ENCODE assay signal across 8 cellular contexts in genomic region chr5:98927988-98928801, GRCh38. TPM values are rescaled to one million over a fixed set of nuclear protein-coding genes. Genes with fewer than 3 reads are reported as not detected.
DNase-seq lines count a peak whose midpoint lies in the region; ATAC-seq and TF ChIP-seq lines count a peak whose summit lies in the region.

No MANE protein-coding gene starts in this region.

- H3K27ac ChIP-seq in ACC112 (ENCODE audit: low read depth, low read length) (peak overlapping the region; percentile 100), subcutaneous abdominal adipose tissue (ENCODE audit: low read depth, low read length) (peak overlapping the region; percentile 100)

- no peaks in the 10 kb centered on the region for H3K27me3 Mint-ChIP-seq in activated T-helper 2 cell treated with anti-CD3 and anti-CD28 coated beads, Interferon-gamma antibody, Interleukin-2, Interleukin-4, amounts not matched to agents 10 μg/mL and 5 μg/mL and 100 μg/mL, durations not matched to agents 14 hours and 24 hours and 36 hours (ENCODE audit: low read depth)
- no peaks in the 10 kb centered on the region for H3K27me3 Mint-ChIP-seq in nephron (ENCODE audit: low read depth)

- peaks cover 16% of the 10 kb centered on the region for H3K4me1 ChIP-seq in ACC112 (ENCODE audit: control insufficient read depth, insufficient read depth, low read length, unreplicated experiment)
- H3K4me1 ChIP-seq in subcutaneous abdominal adipose tissue (ENCODE audit: control insufficient read depth in 5 of 5, insufficient read depth in 5 of 5, low read length in 5 of 5), result peaks cover 2 to 38% (median 30%) of the 10 kb centered on the region in 5 donors

- TF ChIP-seq CTCF in fibroblast of pulmonary artery (IDR thresholded peaks at IDR 0.05; ENCODE audit: low read length, missing control alignments) (no peak), nephron (IDR thresholded peaks at IDR 0.05; ENCODE audit: unreplicated experiment in 3 of 3) (no peak)

- peaks cover 76% of the 10 kb centered on the region for H3K79me2 ChIP-seq in ACC112 (ENCODE audit: control insufficient read depth, insufficient read depth, low read length, unreplicated experiment)

- ATAC-seq in GM18520 (IDR thresholded peaks at IDR 0.05; ENCODE audit: unreplicated experiment) (peak; percentile 11), HG03066 (IDR thresholded peaks at IDR 0.05; ENCODE audit: low read depth, unreplicated experiment) (peak; percentile 28)

- H3K36me3 Mint-ChIP-seq in activated T-helper 2 cell treated with anti-CD3 and anti-CD28 coated beads, Interferon-gamma antibody, Interleukin-2, Interleukin-4, amounts not matched to agents 10 μg/mL and 5 μg/mL and 100 μg/mL, durations not matched to agents 14 hours and 24 hours and 36 hours (ENCODE audit: low read depth), result peaks cover 60% of the 10 kb centered on the region
- peaks cover 28% of the 10 kb centered on the region for H3K36me3 Mint-ChIP-seq in nephron (ENCODE audit: low read depth)

- no peaks in the 10 kb centered on the region for H3K9me3 ChIP-seq in subcutaneous abdominal adipose tissue (ENCODE audit: control insufficient read depth in 5 of 5, low read length in 5 of 5)

- H3K9me3 Mint-ChIP-seq in activated T-helper 2 cell treated with anti-CD3 and anti-CD28 coated beads, Interferon-gamma antibody, Interleukin-2, Interleukin-4, amounts not matched to agents 10 μg/mL and 5 μg/mL and 100 μg/mL, durations not matched to agents 14 hours and 24 hours and 36 hours, result no peaks in the 10 kb centered on the region
- no peaks in the 10 kb centered on the region for H3K9me3 Mint-ChIP-seq in nephron

- DNase-seq in NCI-H82 treated with DMSO at 0.1 percent for 48 hours (lab: John Stamatoyannopoulos, UW; ENCODE audit: unreplicated experiment), result peak; percentile 52
- DNase-seq in activated T-helper 2 cell treated with anti-CD3 and anti-CD28 coated beads, Interferon-gamma antibody, Interleukin-2, Interleukin-4, amounts not matched to agents 10 μg/mL and 5 μg/mL and 100 μg/mL, durations not matched to agents 14 hours and 24 hours and 36 hours (ENCODE audit: low spot score), result peak; percentile 26
- peak; percentile 61 for DNase-seq in fibroblast of pulmonary artery (ENCODE audit: low read depth)

- H3K36me3 ChIP-seq in ACC112 (ENCODE audit: insufficient read depth, low read length) (peaks cover 29% of the 10 kb centered on the region), subcutaneous abdominal adipose tissue (ENCODE audit: control insufficient read depth in 5 of 5, insufficient read depth in 5 of 5, low read length in 5 of 5) (peaks cover 3 to 22% (median 11%) of the 10 kb centered on the region in 5 donors)

- H3K4me1 Mint-ChIP-seq in activated T-helper 2 cell treated with anti-CD3 and anti-CD28 coated beads, Interferon-gamma antibody, Interleukin-2, Interleukin-4, amounts not matched to agents 10 μg/mL and 5 μg/mL and 100 μg/mL, durations not matched to agents 14 hours and 24 hours and 36 hours (ENCODE audit: low read depth), result peaks cover 36% of the 10 kb centered on the region
- peaks cover 21% of the 10 kb centered on the region for H3K4me1 Mint-ChIP-seq in nephron

- peak overlapping the region; percentile 98 for H3K4me3 Mint-ChIP-seq in activated T-helper 2 cell treated with anti-CD3 and anti-CD28 coated beads, Interferon-gamma antibody, Interleukin-2, Interleukin-4, amounts not matched to agents 10 μg/mL and 5 μg/mL and 100 μg/mL, durations not matched to agents 14 hours and 24 hours and 36 hours (ENCODE audit: low read depth)
- H3K4me3 Mint-ChIP-seq in nephron, result peak overlapping the region; percentile 95 to 99 (median 95)

- intact Hi-C loops in activated T-helper 2 cell treated with anti-CD3 and anti-CD28 coated beads, Interferon-gamma antibody, Interleukin-2, Interleukin-4, amounts not matched to agents 10 μg/mL and 5 μg/mL and 100 μg/mL, durations not matched to agents 14 hours and 24 hours and 36 hours (cut with micrococcal nuclease), result loop anchor here (1.0 to 10.0 kb wide), 5 partner anchors 22 to 1993 kb away; partner anchors contain the start of genes LNPEP and RGMB

- no peaks in the 10 kb centered on the region for H3K27me3 ChIP-seq in ACC112 (ENCODE audit: insufficient read depth, low read length)
- H3K27me3 ChIP-seq in subcutaneous abdominal adipose tissue (ENCODE audit: control insufficient read depth in 5 of 5, insufficient read depth in 4 of 5, low read length in 5 of 5), result peaks cover 0 to 3% (median 0%) of the 10 kb centered on the region in 5 donors

- H3K9ac ChIP-seq in subcutaneous abdominal adipose tissue (ENCODE audit: low read length in 5 of 5), result peak overlapping the region; percentile 40 to 100 (median 91)

- peak overlapping the region; percentile 44 for H2AFZ ChIP-seq in ACC112 (ENCODE audit: low read length, unreplicated experiment)

- peak overlapping the region; percentile 99 for H3K27ac Mint-ChIP-seq in activated T-helper 2 cell treated with anti-CD3 and anti-CD28 coated beads, Interferon-gamma antibody, Interleukin-2, Interleukin-4, amounts not matched to agents 10 μg/mL and 5 μg/mL and 100 μg/mL, durations not matched to agents 14 hours and 24 hours and 36 hours
- peak overlapping the region; percentile 99 to 100 (median 100) for H3K27ac Mint-ChIP-seq in nephron

- H3K4me3 ChIP-seq in ACC112 (ENCODE audit: low read depth, low read length) (peak overlapping the region; percentile 90), fibroblast of pulmonary artery (replicated peaks; ENCODE audit: low read depth, low read length) (peak overlapping the region; percentile 93), subcutaneous abdominal adipose tissue (ENCODE audit: low read depth in 1 of 5, low read length in 5 of 5) (peak overlapping the region; percentile 71 to 94 (median 90))

RNA-seq across cellular contexts. Expression of gene CHD1, which starts 0.6 kb away (rescaled TPM):
- total RNA-seq in activated T-helper 2 cell treated with anti-CD3 and anti-CD28 coated beads, Interferon-gamma antibody, Interleukin-2, Interleukin-4, amounts not matched to agents 10 μg/mL and 5 μg/mL and 100 μg/mL, durations not matched to agents 14 hours and 24 hours and 36 hours, result 67.6 and 72.1 TPM in 2 replicates

Comparison
In these comparisons a context has a peak if more than half of its experiments do, and no peak if none do; other contexts are left out.
1. Peak in every context shown above with its lines: DNase-seq, ATAC-seq, H3K4me3 ChIP-seq and H3K27ac ChIP-seq.